ENCODE assay signal across 20 cellular contexts in the genomic region with DNA sequence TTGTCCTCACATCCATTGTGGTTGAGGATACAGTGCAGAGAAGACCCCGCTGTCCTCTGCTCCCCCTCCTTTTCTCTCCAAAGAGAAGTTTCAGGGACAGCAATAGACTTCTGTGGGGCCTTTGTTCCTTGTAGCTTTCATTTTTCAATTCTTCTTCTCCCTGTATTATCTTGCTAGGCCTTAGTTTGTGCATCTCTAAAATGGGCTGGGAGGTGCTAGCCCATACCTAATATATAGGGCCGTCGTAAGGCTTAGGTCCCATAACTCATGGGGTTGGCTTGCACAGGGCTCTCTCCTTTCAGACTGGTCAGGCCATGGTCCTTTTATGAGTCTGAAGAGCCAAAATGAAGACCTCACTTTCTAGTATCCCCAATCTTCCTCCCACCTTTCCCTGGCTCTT. TPM values are rescaled to one million over a fixed set of nuclear protein-coding genes. Genes with fewer than 3 reads are reported as not detected.
DNase-seq lines count a peak whose midpoint lies in the region; ATAC-seq and TF ChIP-seq lines count a peak whose summit lies in the region.
"Had no signal": no experiment of that assay in that cellular context is flagged by ENCODE, and none has a peak within 500 bp of the region (broad histone marks: within the 10 kb centered on the region; RNA-seq: fewer than 3 reads in every experiment).

No MANE protein-coding gene starts in this region.

- POLR2A ChIA-PET in CD8-positive, alpha-beta T cell (lab: Charles Lee), result interaction anchor here (1.0 kb wide), 1 partner anchor 22 kb away, joined by 3 read pairs; no protein-coding TSS in a partner anchor

- intact Hi-C loops in CD8-positive, alpha-beta T cell (cut with DNase I, micrococcal nuclease), result no loop called here
- intact Hi-C loops in lower lobe of right lung (cut with DNase I) (no loop called here), stomach (cut with DNase I; ENCODE audit: low total_unique reads) (no loop called here)

- no peak overlapping the region for H3K4me3 Mint-ChIP-seq in CD8-positive, alpha-beta T cell
- peak overlapping the region in 3 of 5 experiments; percentile 37 to 73 (median 69) for H3K4me3 Mint-ChIP-seq in brain
- H3K4me3 Mint-ChIP-seq in activated naive CD8-positive, alpha-beta T cell treated with anti-CD3 and anti-CD28 coated beads for 36 hours, result no peak overlapping the region
- H3K4me3 Mint-ChIP-seq: CD4-positive, CD25-positive, alpha-beta regulatory T cell had no signal

- no peak for TF ChIP-seq POLR2A in stomach (IDR thresholded peaks at IDR 0.05)

- H3K4me1 Mint-ChIP-seq in CD8-positive, alpha-beta T cell (ENCODE audit: low read depth), result peaks cover 20% of the 10 kb centered on the region
- peaks cover 68% of the 10 kb centered on the region for H3K4me1 Mint-ChIP-seq in brain
- peaks cover under 1% of the 10 kb centered on the region for H3K4me1 Mint-ChIP-seq in activated naive CD8-positive, alpha-beta T cell treated with anti-CD3 and anti-CD28 coated beads for 36 hours

- peak overlapping the region; percentile 30 for H3K27ac Mint-ChIP-seq in CD8-positive, alpha-beta T cell
- peak overlapping the region in 3 of 5 experiments; percentile 66 to 98 (median 87) for H3K27ac Mint-ChIP-seq in brain
- no peak overlapping the region for H3K27ac Mint-ChIP-seq in activated naive CD8-positive, alpha-beta T cell treated with anti-CD3 and anti-CD28 coated beads for 36 hours

- CTCF ChIA-PET in CD8-positive, alpha-beta T cell (lab: Charles Lee), result no interaction called here

- no peak overlapping the region for H3K4me3 ChIP-seq in CD8-positive, alpha-beta T cell (ENCODE audit: low read depth, low read length)
- no peak overlapping the region for H3K4me3 ChIP-seq in lower lobe of right lung
- peak overlapping the region in 1 of 4 donors; percentile 31 for H3K4me3 ChIP-seq in stomach
- H3K4me3 ChIP-seq: skin epidermis had no signal

- H3K36me3 ChIP-seq in CD8-positive, alpha-beta T cell (ENCODE audit: insufficient read depth, low read length), result no peaks in the 10 kb centered on the region
- H3K36me3 ChIP-seq in lower lobe of right lung, result peaks cover 42% of the 10 kb centered on the region
- peaks cover 13 to 49% (median 40%) of the 10 kb centered on the region in 4 donors for H3K36me3 ChIP-seq in stomach

- no peaks in the 10 kb centered on the region for H3K9me3 Mint-ChIP-seq in CD8-positive, alpha-beta T cell
- peaks cover 0 to 6% (median 0%) of the 10 kb centered on the region in 5 experiments for H3K9me3 Mint-ChIP-seq in brain
- no peaks in the 10 kb centered on the region for H3K9me3 Mint-ChIP-seq in activated naive CD8-positive, alpha-beta T cell treated with anti-CD3 and anti-CD28 coated beads for 36 hours
- H3K9me3 Mint-ChIP-seq: CD4-positive, CD25-positive, alpha-beta regulatory T cell had no signal

- TF ChIP-seq CTCF in CD8-positive, alpha-beta T cell (IDR thresholded peaks at IDR 0.05), result no peak
- TF ChIP-seq CTCF in brain (conservative IDR thresholded peaks at IDR 0.05) (no peak), lower lobe of right lung (IDR thresholded peaks at IDR 0.05) (no peak), stomach (IDR thresholded peaks at IDR 0.05) (no peak)

- no peak overlapping the region for H3K27ac ChIP-seq in CD8-positive, alpha-beta T cell (ENCODE audit: low read depth, low read length)
- peak overlapping the region; percentile 58 for H3K27ac ChIP-seq in lower lobe of right lung
- H3K27ac ChIP-seq in stomach, result peak overlapping the region in 3 of 5 donors; percentile 52 to 69 (median 57)

- H3K27me3 ChIP-seq in CD8-positive, alpha-beta T cell (ENCODE audit: insufficient read depth, low read length), result no peaks in the 10 kb centered on the region
- H3K27me3 ChIP-seq in lower lobe of right lung (ENCODE audit: low read depth) (no peaks in the 10 kb centered on the region), stomach (no peaks in the 10 kb centered on the region)

- no peaks in the 10 kb centered on the region for H3K9me3 ChIP-seq in CD8-positive, alpha-beta T cell (ENCODE audit: low read length)
- H3K9me3 ChIP-seq in lower lobe of right lung (no peaks in the 10 kb centered on the region), stomach (no peaks in the 10 kb centered on the region)

- WGBS in stomach, 5 donors, result 95 to 100% (median 99%) methylated on average over 3 of the region's 3 CpGs

- no peak for DNase-seq in CD8-positive, alpha-beta T cell
- DNase-seq in lower lobe of right lung (no peak), stomach (no peak), T-helper 2 cell (no peak)
- DNase-seq in effector CD4-positive, alpha-beta T cell, result no peak
- no peak for DNase-seq in activated naive CD8-positive, alpha-beta T cell treated with anti-CD3 and anti-CD28 coated beads for 36 hours
- DNase-seq: activated CD4-positive, CD25-positive, alpha-beta regulatory T cell treated with anti-CD3 and anti-CD28 coated beads, Interleukin-2, amount 50 U/mL, for 72 hours; activated gamma-delta T cell; CD4-positive, CD25-positive, alpha-beta regulatory T cell; DMS79; erythroblast; glutamatergic neuron; NCI-H2107; NCI-H526; OCI-M1; T-helper 9 cell had no signal

- no peaks in the 10 kb centered on the region for H3K27me3 Mint-ChIP-seq in CD8-positive, alpha-beta T cell (ENCODE audit: low read depth)
- peaks cover 14% of the 10 kb centered on the region for H3K27me3 Mint-ChIP-seq in brain
- no peaks in the 10 kb centered on the region for H3K27me3 Mint-ChIP-seq in activated naive CD8-positive, alpha-beta T cell treated with anti-CD3 and anti-CD28 coated beads for 36 hours

- H3K36me3 Mint-ChIP-seq in CD8-positive, alpha-beta T cell, result no peaks in the 10 kb centered on the region
- no peaks in the 10 kb centered on the region for H3K36me3 Mint-ChIP-seq in brain
- H3K36me3 Mint-ChIP-seq in activated naive CD8-positive, alpha-beta T cell treated with anti-CD3 and anti-CD28 coated beads for 36 hours, result no peaks in the 10 kb centered on the region

- no peak for ATAC-seq in CD8-positive, alpha-beta T cell
- ATAC-seq in lower lobe of right lung (no peak), GM21390 (IDR thresholded peaks at IDR 0.05; ENCODE audit: unreplicated experiment) (no peak)

- H3K4me1 ChIP-seq in CD8-positive, alpha-beta T cell (ENCODE audit: insufficient read depth, low read length), result no peaks in the 10 kb centered on the region
- H3K4me1 ChIP-seq in lower lobe of right lung (peaks cover 84% of the 10 kb centered on the region), stomach (peaks cover 66 to 96% (median 83%) of the 10 kb centered on the region in 4 donors)

- no peak for TF ChIP-seq EP300 in stomach (IDR thresholded peaks at IDR 0.05)

RNA-seq across cellular contexts. Expression of gene ZBTB16, which starts 33.0 kb away (rescaled TPM):
- 10 to 100 TPM; 15.3 to 18.3 TPM for total RNA-seq in CD8-positive, alpha-beta T cell
- polyA plus RNA-seq in brain (ENCODE audit: insufficient read depth, low read depth, low replicate concordance), result 10.3 TPM
- total RNA-seq in lower lobe of right lung, result 171 TPM
- 100 to 1,000 TPM in 3 of 5 donors, 10 to 100 TPM in 2; 30.1 to 318 (median 137) TPM for total RNA-seq in stomach
- 10 to 100 TPM in 2 of 3 donors, 1 to 10 TPM in 1; 7.9 to 22.5 (median 19.1) TPM for polyA plus RNA-seq in stomach
- total RNA-seq in activated naive CD8-positive, alpha-beta T cell treated with anti-CD3 and anti-CD28 coated beads for 36 hours, result 1 to 10 TPM; 1.7 to 2.1 TPM
- total RNA-seq: SK-MEL-5 had no signal

Comparison
In these comparisons a context has a peak if more than half of its experiments do, and no peak if none do; other contexts are left out.
1. H3K4me3 Mint-ChIP-seq: peak in brain (3 of 5); none in CD8-positive, alpha-beta T cell (single experiment) and activated naive CD8-positive, alpha-beta T cell treated with anti-CD3 and anti-CD28 coated beads for 36 hours (single experiment).
2. RNA of gene ZBTB16, which starts 33.0 kb away (total RNA-seq): 171 TPM in lower lobe of right lung (single experiment), 30.1 to 318 TPM in stomach and 15.3 to 18.3 TPM in CD8-positive, alpha-beta T cell; 1.7 to 2.1 TPM in activated naive CD8-positive, alpha-beta T cell treated with anti-CD3 and anti-CD28 coated beads for 36 hours; every median in the first group is over 4 times any median in the second.